ENCODE assay signal across 1 cellular context in genomic region chr9:131449276-131449675, GRCh38.
A peak's percentile ranks its signal among the peaks of the same experiment; 100 is the strongest.
TF ChIP-seq lines count a peak whose summit lies in the region.

No MANE protein-coding gene starts in this region.

TF ChIP-seq in HEK293, 187 proteins besides CTCF, POLR2A, EP300 and RAD21:
- TF ChIP-seq BCL11A (tag by site-specific recombination; IDR thresholded peaks at IDR 0.05; ENCODE audit: low read depth), result 0 out of 2 replicates have a peak, but pooled peaks have one; percentile 25
- TF ChIP-seq ZNF155 (tag by site-specific recombination; IDR thresholded peaks at IDR 0.05), result no peak
TF ChIP-seq in HEK293: peak in this region for 1.
